ENCODE assay signal across 11 cellular contexts in the genomic region with DNA sequence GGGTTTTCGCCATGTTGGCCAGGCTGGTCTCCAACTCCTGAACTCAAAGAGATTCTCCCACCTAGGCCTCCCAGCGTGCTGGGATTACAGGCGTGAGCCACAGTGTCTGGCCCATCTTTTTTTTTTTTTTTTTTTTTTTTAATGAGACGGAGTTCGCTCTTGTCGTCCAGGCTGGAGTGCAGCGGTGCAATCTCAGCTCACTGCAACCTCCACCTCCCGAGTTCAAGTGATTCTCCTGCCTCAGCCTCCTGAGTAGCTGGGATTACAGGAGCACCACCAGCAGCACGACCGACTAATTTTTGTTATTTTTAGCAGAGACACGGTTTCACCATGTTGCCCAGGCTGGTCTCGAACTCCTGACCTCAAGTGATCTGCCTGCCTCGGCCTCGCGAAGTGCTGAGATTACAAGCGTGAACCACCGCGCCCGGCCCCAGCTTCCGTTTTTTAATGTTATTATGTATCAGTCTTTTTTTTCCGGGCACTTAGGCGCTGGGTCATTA. TPM values are rescaled to one million over a fixed set of nuclear protein-coding genes. Genes with fewer than 3 reads are reported as not detected.
DNase-seq lines count a peak whose midpoint lies in the region; ATAC-seq, FAIRE-seq and TF ChIP-seq lines count a peak whose summit lies in the region.
"Not testable (repeated sequence)": the region's sequence is repeated elsewhere in the genome, so short reads cannot be mapped to it uniquely, and the experiment has no call there.
"Had no signal": no experiment of that assay in that cellular context is flagged by ENCODE, and none has a peak within 500 bp of the region (broad histone marks: within the 10 kb centered on the region; RNA-seq: fewer than 3 reads in every experiment).

No MANE protein-coding gene starts in this region.

- not testable (repeated sequence) for TF ChIP-seq EP300 in GM12878 (IDR thresholded peaks at IDR 0.05; ENCODE audit: borderline replicate concordance in 1 of 2, control insufficient read depth in 1 of 2, low read depth in 2 of 2, low read length in 2 of 2); esophagus muscularis mucosa (IDR thresholded peaks at IDR 0.05); HepG2 (IDR thresholded peaks at IDR 0.05; ENCODE audit: low read depth in 2 of 2, low read length in 2 of 2); HepG2 (CRISPR knock-in tag; IDR thresholded peaks at IDR 0.05; ENCODE audit: borderline replicate concordance); ovary (IDR thresholded peaks at IDR 0.05)

- not testable (repeated sequence) for TF ChIP-seq CTCF in WERI-Rb-1 (IDR thresholded peaks at IDR 0.05; ENCODE audit: low read depth, low read length); GM12878 (IDR thresholded peaks at IDR 0.05 in 2 of 3, conservative IDR thresholded peaks at IDR 0.05 in 1 of 3; ENCODE audit: control insufficient read depth in 2 of 3, extremely low read depth in 1 of 3, insufficient read depth in 1 of 3, low read depth in 3 of 3, low read length in 3 of 3); esophagus muscularis mucosa (IDR thresholded peaks at IDR 0.05); HepG2 (CRISPR knock-in tag; IDR thresholded peaks at IDR 0.05); ovary (IDR thresholded peaks at IDR 0.05)

- peak overlapping the region; percentile 8 to 72 for H3K4me3 ChIP-seq in CD4-positive, alpha-beta memory T cell (ENCODE audit: low read length in 2 of 2)
- peak overlapping the region; percentile 48 for H3K4me3 ChIP-seq in WERI-Rb-1 (ENCODE audit: low read depth, low read length)
- peak overlapping the region; percentile 76 for H3K4me3 ChIP-seq in GM12878
- peak overlapping the region; percentile 68 to 74 (median 69) for H3K4me3 ChIP-seq in esophagus muscularis mucosa
- H3K4me3 ChIP-seq in HepG2 (replicated peaks in 1 of 3; ENCODE audit: insufficient read depth in 1 of 3, low read depth in 2 of 3, low read length in 3 of 3), result peak overlapping the region; percentile 63 to 69 (median 67); a peak in 4 of 6 replicates
- peak overlapping the region; percentile 74 for H3K4me3 ChIP-seq in ovary
- peak overlapping the region; percentile 87 for H3K4me3 ChIP-seq in thymus (ENCODE audit: low read length)

- peak overlapping the region; percentile 87 for H2AFZ ChIP-seq in GM12878 (ENCODE audit: control insufficient read depth, low read depth, low read length)
- H2AFZ ChIP-seq in HepG2 (ENCODE audit: low read length), result not testable (repeated sequence)

- not testable (repeated sequence) for BruUV-seq in GM12878 (replicated peaks; lab: Mats Ljungman, UMichigan); HepG2 (replicated peaks; lab: Mats Ljungman, UMichigan)

- intact Hi-C loops in CD4-positive, alpha-beta memory T cell (cut with micrococcal nuclease), result loop anchor here (1.0 to 10.0 kb wide), 5 partner anchors 21 to 924 kb away; a partner anchor contains a TSS
- intact Hi-C loops in GM12878 (cut with micrococcal nuclease; ENCODE audit: unreplicated experiment) (loop anchor here (5.0 to 10.0 kb wide), 2 partner anchors 83 to 376 kb away; a partner anchor contains a TSS), esophagus muscularis mucosa (cut with DNase I) (loop anchor here (5.0 kb wide), 1 partner anchor 52 kb away; no protein-coding TSS in a partner anchor), HepG2 (cut with micrococcal nuclease; ENCODE audit: unreplicated experiment) (loop anchor here (5.0 kb wide), 1 partner anchor 83 kb away; a partner anchor contains a TSS)
- intact Hi-C loops in ovary (cut with DNase I), result not testable (repeated sequence)

- peak overlapping the region in 6 of 7 donors; percentile 62 to 90 (median 74) for H3K27ac Mint-ChIP-seq in CD4-positive, alpha-beta memory T cell

- DNase-seq in CD4-positive, alpha-beta memory T cell, result peak in 1 of 5 donors; percentile 47
- not testable (repeated sequence) for DNase-seq in WERI-Rb-1; GM12878 (ENCODE audit: low read depth, low spot score); esophagus muscularis mucosa (ENCODE audit: extremely low spot score); HepG2 (ENCODE audit: low spot score); ovary

- FAIRE-seq in GM12878 (lab: Jason Lieb, UNC); HepG2 (lab: Jason Lieb, UNC): not testable (repeated sequence)

- in situ Hi-C loops in GM12878 (cut with MboI); HepG2 (cut with HindIII; ENCODE audit: extremely low pct_ligation_motif_present, low pct_unique_long_range_greater_than_20kb): not testable (repeated sequence)

- H3K27me3 ChIP-seq in CD4-positive, alpha-beta memory T cell (ENCODE audit: insufficient read depth, low read length); WERI-Rb-1 (ENCODE audit: insufficient read depth, low read depth, severe bottlenecking); GM12878 (replicated peaks in 1 of 2; ENCODE audit: control insufficient read depth in 2 of 2, insufficient read depth in 2 of 2, low read length in 1 of 2); HepG2 (ENCODE audit: control insufficient read depth in 1 of 2, insufficient read depth in 2 of 2, low read length in 2 of 2); ovary; thymus (ENCODE audit: control insufficient read depth, insufficient read depth): not testable (repeated sequence)
- peaks cover 0 to 15% (median 1%) of the 10 kb centered on the region in 4 donors for H3K27me3 ChIP-seq in esophagus muscularis mucosa

- H3K4me1 Mint-ChIP-seq in CD4-positive, alpha-beta memory T cell, result peaks cover 13 to 25% (median 18%) of the 10 kb centered on the region in 4 donors

- H4K20me1 ChIP-seq in GM12878 (ENCODE audit: control insufficient read depth, insufficient read depth); HepG2 (ENCODE audit: insufficient read depth, low read length): not testable (repeated sequence)

- 25% methylated on average over 17 of the region's 22 CpGs for WGBS in GM12878 (ENCODE audit: insufficient coverage, insufficient replicate concordance, low lambda C conversion rate, missing lambda C conversion rate)
- WGBS in esophagus muscularis mucosa, result 40% methylated on average over 22 of the region's 22 CpGs
- WGBS in HepG2 (ENCODE audit: low lambda C conversion rate), result 73% methylated on average over 22 of the region's 22 CpGs
- 33 to 37% (median 33%) methylated on average over 22 of the region's 22 CpGs for WGBS in ovary, 3 donors
- WGBS in thymus, result 52% methylated on average over 22 of the region's 22 CpGs

- peaks cover 19% of the 10 kb centered on the region for H3K4me1 ChIP-seq in CD4-positive, alpha-beta memory T cell (ENCODE audit: insufficient read depth, low read length)
- not testable (repeated sequence) for H3K4me1 ChIP-seq in GM12878 (ENCODE audit: control insufficient read depth, insufficient read depth, low read length); ovary (ENCODE audit: insufficient read depth); thymus (ENCODE audit: control insufficient read depth, insufficient read depth, low read length)
- H3K4me1 ChIP-seq in esophagus muscularis mucosa (peaks cover 0 to 12% (median 6%) of the 10 kb centered on the region in 4 donors), HepG2 (ENCODE audit: insufficient read depth, low read length) (peaks cover 60% of the 10 kb centered on the region)

- not testable (repeated sequence) for H3K9me3 Mint-ChIP-seq in CD4-positive, alpha-beta memory T cell

- TF ChIP-seq RAD21 in GM12878 (IDR thresholded peaks at IDR 0.05; ENCODE audit: insufficient read depth, low read depth, low read length); HepG2 (CRISPR knock-in tag; IDR thresholded peaks at IDR 0.05): not testable (repeated sequence)

- not testable (repeated sequence) for H3K27me3 Mint-ChIP-seq in CD4-positive, alpha-beta memory T cell

- not testable (repeated sequence) for H3K36me3 Mint-ChIP-seq in CD4-positive, alpha-beta memory T cell

- not testable (repeated sequence) for TF ChIP-seq POLR2A in GM12878 (IDR thresholded peaks at IDR 0.05; ENCODE audit: low read depth, low read length); esophagus muscularis mucosa (IDR thresholded peaks at IDR 0.05; ENCODE audit: low read depth); HepG2 (IDR thresholded peaks at IDR 0.05; ENCODE audit: insufficient read depth in 1 of 2, low read depth in 2 of 2, low read length in 2 of 2); ovary (IDR thresholded peaks at IDR 0.05)

- SMC1A ChIA-PET in GM12878 (lab: Charles Lee; ENCODE audit: uncharacterized antibody, unreplicated experiment), result interaction anchor here (1.1 to 4.1 kb wide), 3 partner anchors 10 to 16 kb away, joined by 3 to 23 read pairs (median 6); no protein-coding TSS in a partner anchor

- H3K27ac ChIP-seq in CD4-positive, alpha-beta memory T cell (ENCODE audit: low read depth, low read length), result peak overlapping the region; percentile 60
- H3K27ac ChIP-seq in KOPT-K1 (ENCODE audit: low read depth, low read length, poor library complexity, severe bottlenecking), result peak overlapping the region; percentile 87
- peak overlapping the region; percentile 98 for H3K27ac ChIP-seq in WERI-Rb-1
- peak overlapping the region; percentile 56 for H3K27ac ChIP-seq in GM12878 (ENCODE audit: control insufficient read depth, insufficient read depth)
- H3K27ac ChIP-seq in esophagus muscularis mucosa (replicated peaks in 1 of 4), result peak overlapping the region; percentile 89 to 95 (median 93)
- peak overlapping the region; percentile 92 for H3K27ac ChIP-seq in HepG2 (ENCODE audit: extremely low read length, insufficient read depth, low read length)
- H3K27ac ChIP-seq in ovary, result peak overlapping the region; percentile 83 to 84
- H3K27ac ChIP-seq in thymus (ENCODE audit: low read depth), result peak overlapping the region; percentile 86

- ATAC-seq in GM12878, HepG2: not testable (repeated sequence)

- H3K4me2 ChIP-seq in GM12878 (ENCODE audit: control insufficient read depth, insufficient read depth), result peak overlapping the region; percentile 85; the same call in 1 of the 2 replicates
- peak overlapping the region; percentile 76 for H3K4me2 ChIP-seq in HepG2 (ENCODE audit: low read depth, low read length)

- peak overlapping the region; percentile 72 to 87 (median 78) for H3K4me3 Mint-ChIP-seq in CD4-positive, alpha-beta memory T cell

- not testable (repeated sequence) for H3K9me3 ChIP-seq in CD4-positive, alpha-beta memory T cell (ENCODE audit: control insufficient read depth in 1 of 2, low read length in 2 of 2); KOPT-K1 (ENCODE audit: insufficient read depth, low read length, poor library complexity, severe bottlenecking); WERI-Rb-1 (ENCODE audit: severe bottlenecking); GM12878 (replicated peaks; ENCODE audit: control insufficient read depth, insufficient read depth, low read length); esophagus muscularis mucosa; HepG2 (ENCODE audit: low read length); ovary; thymus (ENCODE audit: control insufficient read depth)

- not testable (repeated sequence) for H3K36me3 ChIP-seq in CD4-positive, alpha-beta memory T cell (ENCODE audit: insufficient read depth, low read length); KOPT-K1 (ENCODE audit: insufficient read depth, low read length); WERI-Rb-1; GM12878 (ENCODE audit: control insufficient read depth in 2 of 2, insufficient read depth in 2 of 2, low read length in 1 of 2); esophagus muscularis mucosa; HepG2 (replicated peaks in 1 of 2; ENCODE audit: control insufficient read depth in 1 of 2, insufficient read depth in 2 of 2, low read length in 2 of 2); ovary; thymus (ENCODE audit: control insufficient read depth, insufficient read depth)

- H3K9ac ChIP-seq in GM12878 (ENCODE audit: control insufficient read depth, insufficient read depth, low read length) (peak overlapping the region; percentile 60; the same call in 1 of the 2 replicates), HepG2 (ENCODE audit: insufficient read depth, low read depth, low read length) (peak overlapping the region; percentile 81)

- not testable (repeated sequence) for H3K79me2 ChIP-seq in GM12878 (ENCODE audit: control insufficient read depth, insufficient read depth, low read length); HepG2 (ENCODE audit: insufficient read depth, low read length)

- POLR2A ChIA-PET in CD4-positive, alpha-beta memory T cell (lab: Charles Lee; ENCODE audit: partially characterized antibody), result interaction anchor here (0.6 to 3.0 kb wide), 9 partner anchors 8 to 575 kb away, joined by 3 to 40 read pairs (median 5); a partner anchor contains a TSS
- POLR2A ChIA-PET in GM12878 (lab: Charles Lee), result interaction anchor here (0.7 to 2.4 kb wide), 5 partner anchors 12 to 1513 kb away, joined by 3 to 12 read pairs (median 6); a partner anchor contains a TSS
- POLR2A ChIA-PET in HepG2 (lab: Yijun Ruan, JAX), result interaction anchor here (0.9 to 2.7 kb wide), 9 partner anchors 10 to 604 kb away, joined by 3 to 25 read pairs (median 11); a partner anchor contains a TSS

- RAD21 ChIA-PET in GM12878 (lab: Charles Lee; ENCODE audit: unreplicated experiment), result interaction anchor here (0.8 to 2.1 kb wide), 6 partner anchors 9 to 49 kb away, joined by 3 to 19 read pairs (median 6); a partner anchor contains a TSS

- CTCF ChIA-PET in CD4-positive, alpha-beta memory T cell (lab: Charles Lee; ENCODE audit: partially characterized antibody), result interaction anchor here (0.6 to 6.6 kb wide), 16 partner anchors 10 to 749 kb away, joined by 3 to 65 read pairs (median 4); a partner anchor contains a TSS
- CTCF ChIA-PET in GM12878 (lab: Yijun Ruan, JAX), result interaction anchor here (0.6 to 5.8 kb wide), 10 partner anchors 9 to 1226 kb away, joined by 3 to 94 read pairs (median 7); a partner anchor contains a TSS
- CTCF ChIA-PET in HepG2 (lab: Yijun Ruan, JAX; ENCODE audit: low intra/inter-chr PET ratio, low total read pairs), result interaction anchor here (3.0 kb wide), 1 partner anchor 12 kb away, joined by 44 read pairs; no protein-coding TSS in a partner anchor

RNA-seq across cellular contexts. Expression of a gene that starts 17.3 kb away (rescaled TPM):
- not detected for total RNA-seq in CD4-positive, alpha-beta memory T cell
- not detected for polyA plus RNA-seq in CD4-positive, alpha-beta memory T cell
- total RNA-seq in GM12878 (2013; cell fraction: nucleolus; rRNA removed), result not detected in 2 replicates
- not detected in 2 replicates for total RNA-seq in GM12878 (2014; rRNA removed)
- total RNA-seq in GM12878 (2014; rRNA removed; fragmentation: Illumina TruSeq; extraction: Trizol), result not detected in 2 replicates
- not detected in 2 replicates for total RNA-seq in GM12878 (2021)
- not detected for polyA plus RNA-seq in GM12878 (2011; ENCODE audit: low read depth)
- polyA plus RNA-seq in GM12878 (2011; rRNA removed), result not detected in 2 replicates
- polyA plus RNA-seq in GM12878 (2011; cell fraction: cytosol; rRNA removed), result not detected in 2 replicates
- not detected in 2 replicates for polyA plus RNA-seq in GM12878 (2011; cell fraction: nucleus; rRNA removed)
- not detected in 2 replicates for polyA plus RNA-seq in GM12878 (2012)
- not detected in 2 replicates for polyA plus RNA-seq in GM12878 (2014; fragmentation: Illumina TruSeq; extraction: Trizol)
- polyA plus RNA-seq in GM12878 (2014; fragmentation: Nextera tagmentation; extraction: Ambion mirVana), result not detected
- not detected in 2 replicates for polyA plus RNA-seq in GM12878 (2014; rRNA removed)
- not detected for polyA plus RNA-seq in GM12878 (2016; fragmentation: Nextera tagmentation; extraction: Ambion mirVana)
- not detected in 2 replicates for polyA minus RNA-seq in GM12878 (2011; rRNA and poly(A)+ RNA removed)
- polyA minus RNA-seq in GM12878 (2011; cell fraction: cytosol; rRNA and poly(A)+ RNA removed), result not detected in 2 replicates
- not detected in 2 replicates for polyA minus RNA-seq in GM12878 (2011; cell fraction: nucleus; rRNA and poly(A)+ RNA removed)
- total RNA-seq in esophagus muscularis mucosa, result not detected
- total RNA-seq in HepG2 (2016; rRNA removed; fragmentation: Illumina TruSeq; extraction: Trizol), result 0.09 and 0.13 TPM in 2 replicates
- not detected in 2 replicates for total RNA-seq in HepG2 (2016; cell fraction: cytosol; rRNA removed; fragmentation: Illumina TruSeq; extraction: Trizol; ENCODE audit: low read depth)
- total RNA-seq in HepG2 (2016; cell fraction: insoluble cytoplasmic fraction; rRNA removed; fragmentation: Illumina TruSeq; extraction: Trizol), result 0.19 and 0.26 TPM in 2 replicates
- 0.40 and 0.45 TPM in 2 replicates for total RNA-seq in HepG2 (2016; cell fraction: membrane; rRNA removed; fragmentation: Illumina TruSeq; extraction: Trizol)
- total RNA-seq in HepG2 (2016; cell fraction: nucleus; rRNA removed; fragmentation: Illumina TruSeq; extraction: Trizol), result not detected in 2 replicates
- 2.1 and 2.9 TPM in 2 replicates for polyA plus RNA-seq in HepG2 (2011; rRNA removed)
- 1.8 and 2.0 TPM in 2 replicates for polyA plus RNA-seq in HepG2 (2011; cell fraction: cytosol; rRNA removed)
- 0.63 and 1.2 TPM in 2 replicates for polyA plus RNA-seq in HepG2 (2011; cell fraction: nucleus; rRNA removed)
- polyA plus RNA-seq in HepG2 (2012), result 0.72 and 1.4 TPM in 2 replicates
- 0.24 and 0.29 TPM in 2 replicates for polyA plus RNA-seq in HepG2 (2016; cell fraction: cytosol; fragmentation: Illumina TruSeq; extraction: Trizol; ENCODE audit: low read depth)
- 0.47 TPM in 2 replicates for polyA plus RNA-seq in HepG2 (2016; cell fraction: insoluble cytoplasmic fraction; fragmentation: Illumina TruSeq; extraction: Trizol; ENCODE audit: low read depth)
- 0.42 and 0.52 TPM in 2 replicates for polyA plus RNA-seq in HepG2 (2016; cell fraction: membrane; fragmentation: Illumina TruSeq; extraction: Trizol; ENCODE audit: low read depth)
- polyA plus RNA-seq in HepG2 (2016; cell fraction: nucleus; fragmentation: Illumina TruSeq; extraction: Trizol; ENCODE audit: insufficient read depth, low read depth), result 0.42 TPM in 1 of 2 replicates, not detected in the other
- polyA minus RNA-seq in HepG2 (2011; rRNA and poly(A)+ RNA removed; ENCODE audit: low replicate concordance), result 2.2 TPM in 1 of 2 replicates, not detected in the other
- 0.59 and 0.62 TPM in 2 replicates for polyA minus RNA-seq in HepG2 (2011; cell fraction: cytosol; rRNA and poly(A)+ RNA removed)
- polyA minus RNA-seq in HepG2 (2011; cell fraction: nucleus; rRNA and poly(A)+ RNA removed), result 0.39 and 0.50 TPM in 2 replicates
- total RNA-seq in ovary, result not detected
- not detected for polyA plus RNA-seq in ovary
- 0.16 TPM for polyA plus RNA-seq in thymus
- total RNA-seq: cardiac septum; posterior vena cava; T-helper 1 cell treated with Interleukin-12 subunit alpha and Interleukin-12 subunit beta and Interleukin-4 antibody, amounts not matched to agents 30 ng/mL and 1 ng/mL, for 36 hours had no signal

RNA-seq across cellular contexts. Expression of a gene that starts 22.8 kb away (rescaled TPM):
- total RNA-seq in CD4-positive, alpha-beta memory T cell, result 10 to 100 TPM; 13.9 to 14.7 TPM
- polyA plus RNA-seq in CD4-positive, alpha-beta memory T cell, result 1 to 10 TPM; 8.3 to 8.6 TPM
- total RNA-seq in GM12878 (2013; cell fraction: nucleolus; rRNA removed), result 39.1 and 48.4 TPM in 2 replicates
- total RNA-seq in GM12878 (2014; rRNA removed), result 9.7 and 12.8 TPM in 2 replicates
- total RNA-seq in GM12878 (2014; rRNA removed; fragmentation: Illumina TruSeq; extraction: Trizol), result 9.5 and 11.4 TPM in 2 replicates
- 11.9 and 13.3 TPM in 2 replicates for total RNA-seq in GM12878 (2021)
- polyA plus RNA-seq in GM12878 (2011; ENCODE audit: low read depth), result 4.9 TPM
- 10.0 and 10.1 TPM in 2 replicates for polyA plus RNA-seq in GM12878 (2011; rRNA removed)
- polyA plus RNA-seq in GM12878 (2011; cell fraction: cytosol; rRNA removed), result 6.2 and 7.1 TPM in 2 replicates
- polyA plus RNA-seq in GM12878 (2011; cell fraction: nucleus; rRNA removed), result 12.9 and 15.6 TPM in 2 replicates
- 5.0 and 5.3 TPM in 2 replicates for polyA plus RNA-seq in GM12878 (2012)
- polyA plus RNA-seq in GM12878 (2014; fragmentation: Illumina TruSeq; extraction: Trizol), result 9.9 and 11.0 TPM in 2 replicates
- 1 to 10 TPM; 1.5 to 1.8 TPM for polyA plus RNA-seq in GM12878 (2014; fragmentation: Nextera tagmentation; extraction: Ambion mirVana)
- 9.5 and 9.6 TPM in 2 replicates for polyA plus RNA-seq in GM12878 (2014; rRNA removed)
- polyA plus RNA-seq in GM12878 (2016; fragmentation: Nextera tagmentation; extraction: Ambion mirVana), result 10 to 100 TPM in 1 of 2 experiments, 1 to 10 TPM in 1; 9.4 to 12.7 TPM
- polyA minus RNA-seq in GM12878 (2011; rRNA and poly(A)+ RNA removed), result 13.1 and 20.6 TPM in 2 replicates
- 3.5 and 3.7 TPM in 2 replicates for polyA minus RNA-seq in GM12878 (2011; cell fraction: cytosol; rRNA and poly(A)+ RNA removed)
- polyA minus RNA-seq in GM12878 (2011; cell fraction: nucleus; rRNA and poly(A)+ RNA removed), result 11.6 and 15.7 TPM in 2 replicates
- total RNA-seq in esophagus muscularis mucosa, result 10 to 100 TPM; 15.9 to 25.3 (median 22.0) TPM
- 11.7 and 12.3 TPM in 2 replicates for total RNA-seq in HepG2 (2016; rRNA removed; fragmentation: Illumina TruSeq; extraction: Trizol)
- total RNA-seq in HepG2 (2016; cell fraction: cytosol; rRNA removed; fragmentation: Illumina TruSeq; extraction: Trizol; ENCODE audit: low read depth), result 1.5 and 2.2 TPM in 2 replicates
- total RNA-seq in HepG2 (2016; cell fraction: insoluble cytoplasmic fraction; rRNA removed; fragmentation: Illumina TruSeq; extraction: Trizol), result 10.3 and 11.9 TPM in 2 replicates
- total RNA-seq in HepG2 (2016; cell fraction: membrane; rRNA removed; fragmentation: Illumina TruSeq; extraction: Trizol), result 4.5 and 4.8 TPM in 2 replicates
- total RNA-seq in HepG2 (2016; cell fraction: nucleus; rRNA removed; fragmentation: Illumina TruSeq; extraction: Trizol), result 14.0 and 14.6 TPM in 2 replicates
- 7.9 and 8.5 TPM in 2 replicates for polyA plus RNA-seq in HepG2 (2011; rRNA removed)
- polyA plus RNA-seq in HepG2 (2011; cell fraction: cytosol; rRNA removed), result 6.1 and 8.3 TPM in 2 replicates
- polyA plus RNA-seq in HepG2 (2011; cell fraction: nucleus; rRNA removed), result 12.9 and 14.6 TPM in 2 replicates
- 6.0 and 7.1 TPM in 2 replicates for polyA plus RNA-seq in HepG2 (2012)
- 0.45 and 0.71 TPM in 2 replicates for polyA plus RNA-seq in HepG2 (2016; cell fraction: cytosol; fragmentation: Illumina TruSeq; extraction: Trizol; ENCODE audit: low read depth)
- polyA plus RNA-seq in HepG2 (2016; cell fraction: insoluble cytoplasmic fraction; fragmentation: Illumina TruSeq; extraction: Trizol; ENCODE audit: low read depth), result 6.7 and 7.3 TPM in 2 replicates
- polyA plus RNA-seq in HepG2 (2016; cell fraction: membrane; fragmentation: Illumina TruSeq; extraction: Trizol; ENCODE audit: low read depth), result 1.6 and 1.7 TPM in 2 replicates
- polyA plus RNA-seq in HepG2 (2016; cell fraction: nucleus; fragmentation: Illumina TruSeq; extraction: Trizol; ENCODE audit: insufficient read depth, low read depth), result 8.3 and 8.6 TPM in 2 replicates
- 14.5 and 27.4 TPM in 2 replicates for polyA minus RNA-seq in HepG2 (2011; rRNA and poly(A)+ RNA removed; ENCODE audit: low replicate concordance)
- 9.3 and 9.7 TPM in 2 replicates for polyA minus RNA-seq in HepG2 (2011; cell fraction: cytosol; rRNA and poly(A)+ RNA removed)
- 32.3 and 32.4 TPM in 2 replicates for polyA minus RNA-seq in HepG2 (2011; cell fraction: nucleus; rRNA and poly(A)+ RNA removed)
- total RNA-seq in ovary, result 10 to 100 TPM in 6 of 7 donors, 1 to 10 TPM in 1; 8.8 to 20.3 (median 12.6) TPM
- 10 to 100 TPM in 1 of 2 donors, 1 to 10 TPM in 1; 4.0 to 12.4 TPM for polyA plus RNA-seq in ovary
- polyA plus RNA-seq in thymus, result 4.6 TPM
